In the genomic region with DNA sequence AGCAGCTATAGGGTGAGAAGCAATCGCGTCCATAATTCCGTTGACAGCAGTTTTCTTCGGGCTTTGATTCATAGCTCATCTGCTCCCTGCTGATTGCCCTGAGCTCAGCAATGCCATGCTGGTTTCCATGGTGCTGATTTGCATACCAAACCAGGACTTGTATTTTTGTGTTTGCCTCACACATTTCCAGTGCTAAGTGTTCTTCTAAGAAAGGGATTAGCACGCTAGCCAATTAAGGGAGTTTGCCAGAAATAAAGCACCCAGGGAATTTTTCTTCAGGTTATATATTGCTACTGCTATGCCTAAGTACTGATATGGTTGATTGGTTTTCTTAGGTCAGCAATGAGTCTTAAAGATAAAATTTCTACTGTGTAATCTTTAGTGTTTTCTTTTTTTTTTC, we compare ENCODE assay signal across 11 cellular contexts.
A peak's percentile ranks its signal among the peaks of the same experiment; 100 is the strongest.
DNase-seq lines count a peak whose midpoint lies in the region; ATAC-seq and TF ChIP-seq lines count a peak whose summit lies in the region.
"Had no signal": no experiment of that assay in that cellular context is flagged by ENCODE, and none has a peak within 500 bp of the region (broad histone marks: within the 10 kb centered on the region; RNA-seq: fewer than 3 reads in every experiment).

No MANE protein-coding gene starts in this region.

- H3K4me1 ChIP-seq in HUES48 (ENCODE audit: control insufficient read depth, insufficient read depth, low read length) (peaks cover 28% of the 10 kb centered on the region), parathyroid adenoma (peaks cover 19% of the 10 kb centered on the region)
- H3K4me1 ChIP-seq: colonic mucosa had no signal

- H3K27me3 ChIP-seq in HUES48 (ENCODE audit: control insufficient read depth, insufficient read depth, low read length) (no peaks in the 10 kb centered on the region), parathyroid adenoma (ENCODE audit: control insufficient read depth, insufficient read depth, low read length) (no peaks in the 10 kb centered on the region)
- H3K27me3 ChIP-seq: colonic mucosa had no signal

- H3K27ac Mint-ChIP-seq in activated CD4-positive, alpha-beta T cell treated with anti-CD3 and anti-CD28 coated beads for 36 hours: no peak overlapping the region

- H3K36me3 Mint-ChIP-seq in activated CD4-positive, alpha-beta T cell treated with anti-CD3 and anti-CD28 coated beads for 36 hours (ENCODE audit: low read depth): no peaks in the 10 kb centered on the region

- no peak for TF ChIP-seq CTCF in parathyroid adenoma (IDR thresholded peaks at IDR 0.05)

- no peaks in the 10 kb centered on the region for H3K27me3 Mint-ChIP-seq in activated CD4-positive, alpha-beta T cell treated with anti-CD3 and anti-CD28 coated beads for 36 hours

- CTCF ChIA-PET in activated CD4-positive, alpha-beta T cell treated with anti-CD3 and anti-CD28 coated beads for 36 hours (lab: Charles Lee): interaction anchor here (1.1 kb wide), 1 partner anchor 10 kb away, joined by 4 read pairs; no protein-coding TSS in a partner anchor

- peak overlapping the region; percentile 32 for H3K27ac ChIP-seq in HUES48 (ENCODE audit: low read depth, low read length)
- H3K27ac ChIP-seq in SK-N-MC: peak overlapping the region; percentile 39; the same call in 1 of the 2 replicates
- H3K27ac ChIP-seq in parathyroid adenoma: peak overlapping the region; percentile 56
- H3K27ac ChIP-seq: colonic mucosa had no signal

- H3K9me3 Mint-ChIP-seq in activated CD4-positive, alpha-beta T cell treated with anti-CD3 and anti-CD28 coated beads for 36 hours (ENCODE audit: low read depth): no peaks in the 10 kb centered on the region

- no peak overlapping the region for H3K4me3 Mint-ChIP-seq in activated CD4-positive, alpha-beta T cell treated with anti-CD3 and anti-CD28 coated beads for 36 hours

- H2AFZ ChIP-seq in parathyroid adenoma: peak overlapping the region; percentile 62

- H3K9me3 ChIP-seq in HUES48 (ENCODE audit: control insufficient read depth, insufficient read depth, low read length) (no peaks in the 10 kb centered on the region), SK-N-MC (ENCODE audit: low read depth, low read length) (no peaks in the 10 kb centered on the region), parathyroid adenoma (ENCODE audit: control insufficient read depth, low read length) (no peaks in the 10 kb centered on the region)
- H3K9me3 ChIP-seq: colonic mucosa had no signal

- intact Hi-C loops in activated CD4-positive, alpha-beta T cell treated with anti-CD3 and anti-CD28 coated beads for 36 hours (cut with DNase I, micrococcal nuclease): loop anchor here (5.0 to 10.0 kb wide), 4 partner anchors 145 to 415 kb away; no protein-coding TSS in a partner anchor

- POLR2A ChIA-PET in activated CD4-positive, alpha-beta T cell treated with anti-CD3 and anti-CD28 coated beads for 36 hours (lab: Charles Lee): no interaction called here

- no peak overlapping the region for H3K4me3 ChIP-seq in HUES48 (ENCODE audit: low read depth, low read length)
- H3K4me3 ChIP-seq in SK-N-MC: peak overlapping the region; percentile 51
- peak overlapping the region; percentile 19 for H3K4me3 ChIP-seq in parathyroid adenoma (ENCODE audit: low read depth, low read length)
- H3K4me3 ChIP-seq: colonic mucosa had no signal

- H3K9ac ChIP-seq in HUES48 (ENCODE audit: low read depth, low read length): no peak overlapping the region
- no peak overlapping the region for H3K9ac ChIP-seq in SK-N-MC (ENCODE audit: insufficient read length)
- no peak overlapping the region for H3K9ac ChIP-seq in parathyroid adenoma

- ATAC-seq in activated CD4-positive, alpha-beta T cell treated with anti-CD3 and anti-CD28 coated beads for 36 hours: no peak
- ATAC-seq in GM18867 (IDR thresholded peaks at IDR 0.05; ENCODE audit: unreplicated experiment): no peak
- ATAC-seq in GM18502 (IDR thresholded peaks at IDR 0.05; ENCODE audit: poor library complexity, unreplicated experiment): no peak

- H3K79me2 ChIP-seq in parathyroid adenoma: peaks cover 24% of the 10 kb centered on the region

- H3K4me2 ChIP-seq in parathyroid adenoma (ENCODE audit: low read length): peak overlapping the region; percentile 51

- DNase-seq in SK-N-MC (ENCODE audit: low read depth, low spot score) (peak; percentile 39), globus pallidus (ENCODE audit: low spot score) (peak; percentile 46)
- no peak for DNase-seq in activated CD4-positive, alpha-beta T cell treated with anti-CD3 and anti-CD28 coated beads for 36 hours
- DNase-seq: colonic mucosa, NCI-H2029 treated with DMSO at 0.1 percent for 48 hours, RPMI8226, small intestine had no signal

- H3K4me1 Mint-ChIP-seq in activated CD4-positive, alpha-beta T cell treated with anti-CD3 and anti-CD28 coated beads for 36 hours: peaks cover 6% of the 10 kb centered on the region

- H3K36me3 ChIP-seq in HUES48 (ENCODE audit: control insufficient read depth, insufficient read depth, low read length) (no peaks in the 10 kb centered on the region), SK-N-MC (ENCODE audit: insufficient read depth, low read length) (no peaks in the 10 kb centered on the region), parathyroid adenoma (ENCODE audit: control insufficient read depth, insufficient read depth, low read length) (no peaks in the 10 kb centered on the region)
- H3K36me3 ChIP-seq: colonic mucosa had no signal
